In genomic region chr7:84354866-84355265, GRCh38 we compare ENCODE assay signal across 23 cellular contexts.
DNase-seq lines count a peak whose midpoint lies in the region; ATAC-seq and TF ChIP-seq lines count a peak whose summit lies in the region.
"Had no signal": no experiment of that assay in that cellular context is flagged by ENCODE, and none has a peak within 500 bp of the region (broad histone marks: within the 10 kb centered on the region; RNA-seq: fewer than 3 reads in every experiment).

No MANE protein-coding gene starts in this region.

- H4K20me1 ChIP-seq in neural progenitor cell (ENCODE audit: low read depth) (no peaks in the 10 kb centered on the region), OCI-LY7 (ENCODE audit: insufficient read depth, low read length) (no peaks in the 10 kb centered on the region)
- H4K20me1 ChIP-seq: BLaER1 had no signal

- no peaks in the 10 kb centered on the region for H3K27me3 ChIP-seq in neural progenitor cell
- H3K27me3 ChIP-seq: BLaER1, Peyer's patch, SJSA1 had no signal

- no peaks in the 10 kb centered on the region for H3K4me1 ChIP-seq in neural progenitor cell
- no peaks in the 10 kb centered on the region for H3K4me1 ChIP-seq in OCI-LY7 (ENCODE audit: insufficient read depth, low read length, poor library complexity, severe bottlenecking)
- H3K4me1 ChIP-seq: BLaER1, Caco-2, Peyer's patch, SJSA1 had no signal

- peak overlapping the region; percentile 17 for H2AFZ ChIP-seq in neural progenitor cell (replicated peaks)
- no peak overlapping the region for H2AFZ ChIP-seq in OCI-LY7 (ENCODE audit: low read length)

- no peaks in the 10 kb centered on the region for H3F3A ChIP-seq in neural progenitor cell (ENCODE audit: low read depth)

- H3K27me3 Mint-ChIP-seq in HFFc6 (ENCODE audit: insufficient read depth) = no peaks in the 10 kb centered on the region
- H3K27me3 Mint-ChIP-seq in neural progenitor cell (ENCODE audit: insufficient read depth, low read depth) = no peaks in the 10 kb centered on the region
- H3K27me3 Mint-ChIP-seq: CD4-positive, alpha-beta T cell had no signal

- CTCF ChIA-PET in OCI-LY7 (lab: Charles Lee; ENCODE audit: unreplicated experiment) = no interaction called here

- intact Hi-C loops in OCI-LY7 (cut with micrococcal nuclease; ENCODE audit: unreplicated experiment) = no loop called here

- H3K4me2 ChIP-seq in neural progenitor cell (no peak overlapping the region), OCI-LY7 (ENCODE audit: low read length) (no peak overlapping the region)
- H3K4me2 ChIP-seq: BLaER1 had no signal

- TF ChIP-seq CTCF in HFFc6 (IDR thresholded peaks at IDR 0.05) = no peak
- TF ChIP-seq CTCF in neural progenitor cell (IDR thresholded peaks at IDR 0.05) = no peak
- TF ChIP-seq CTCF in OCI-LY7 (conservative IDR thresholded peaks at IDR 0.05; ENCODE audit: low read length) = no peak
- no peak for TF ChIP-seq CTCF in GM13976 (IDR thresholded peaks at IDR 0.05; ENCODE audit: borderline replicate concordance, control extremely low read depth, extremely low read depth, insufficient read depth, missing control alignments)

- H3K9ac ChIP-seq in neural progenitor cell = no peak overlapping the region
- H3K9ac ChIP-seq: BLaER1 had no signal

- in situ Hi-C loops in GM13976 (cut with MboI; ENCODE audit: low sequenced_read_pairs, unreplicated experiment) = no loop called here

- H3K9me3 ChIP-seq in neural progenitor cell (ENCODE audit: low read depth) (no peaks in the 10 kb centered on the region), OCI-LY7 (ENCODE audit: low read length) (no peaks in the 10 kb centered on the region)
- H3K9me3 ChIP-seq: BLaER1, Caco-2, Peyer's patch, SJSA1 had no signal

- peaks cover 17% of the 10 kb centered on the region for H3K4me1 Mint-ChIP-seq in HFFc6 (ENCODE audit: low read depth)
- H3K4me1 Mint-ChIP-seq in neural progenitor cell = no peaks in the 10 kb centered on the region

- H3K4me3 Mint-ChIP-seq in HFFc6 = no peak overlapping the region; the same call in 1 of the 2 replicates
- H3K4me3 Mint-ChIP-seq in neural progenitor cell = no peak overlapping the region
- H3K4me3 Mint-ChIP-seq: CD4-positive, alpha-beta T cell had no signal

- 0 out of 2 replicates have a peak overlapping the region, but pooled peaks have one; percentile 27 for H3K27ac Mint-ChIP-seq in HFFc6
- no peak overlapping the region for H3K27ac Mint-ChIP-seq in neural progenitor cell
- H3K27ac Mint-ChIP-seq: CD4-positive, alpha-beta T cell had no signal

- ATAC-seq in HG03439 (IDR thresholded peaks at IDR 0.05; ENCODE audit: unreplicated experiment) = no peak

- H3K79me2 ChIP-seq in neural progenitor cell (ENCODE audit: low read depth) (no peaks in the 10 kb centered on the region), OCI-LY7 (ENCODE audit: insufficient read depth, low read depth, low read length) (no peaks in the 10 kb centered on the region)

- H3K9me3 Mint-ChIP-seq in HFFc6 (no peaks in the 10 kb centered on the region), neural progenitor cell (peaks cover 11% of the 10 kb centered on the region)

- BruUV-seq in OCI-LY7 (replicated peaks; lab: Mats Ljungman, UMichigan) = no TSS peak

- H3K27ac ChIP-seq in neural progenitor cell (no peak overlapping the region), OCI-LY7 (ENCODE audit: low read depth, low read length, poor library complexity, severe bottlenecking) (no peak overlapping the region)
- H3K27ac ChIP-seq: BLaER1, Peyer's patch, SJSA1 had no signal

- no peak overlapping the region for H3K4me3 ChIP-seq in neural progenitor cell
- H3K4me3 ChIP-seq in OCI-LY7 (ENCODE audit: low read depth, low read length, poor library complexity, severe bottlenecking) = no peak overlapping the region
- H3K4me3 ChIP-seq: BLaER1, Peyer's patch, SJSA1 had no signal

- H3K36me3 Mint-ChIP-seq in HFFc6 (ENCODE audit: low read depth) (0 out of 2 replicates have a peak, but pooled peaks cover 5% of the 10 kb centered on the region), neural progenitor cell (no peaks in the 10 kb centered on the region)

- no peaks in the 10 kb centered on the region for H3K9me2 ChIP-seq in OCI-LY7 (ENCODE audit: insufficient read depth, low read length)

- DNase-seq in AG20443 (ENCODE audit: low spot score) (peak; percentile 18), HFFc6 (peak; percentile 7), dedifferentiated amniotic fluid mesenchymal stem cell (ENCODE audit: extremely low spot score) (peak; percentile 54), neural progenitor cell (ENCODE audit: low spot score) (no peak), OCI-LY7 (ENCODE audit: low spot score) (no peak), GM13976 (ENCODE audit: low spot score) (no peak), SHP77 (lab: John Stamatoyannopoulos, UW) (no peak)
- DNase-seq: Caco-2; CD4-positive, alpha-beta T cell; DMS 273 treated with DMSO at 0.1 percent for 48 hours; DMS79 treated with DMSO at 0.1 percent for 48 hours; KG1; NCI-H1092; NCI-H1436 treated with DMSO at 0.1 percent for 48 hours; NCI-H2029; NCI-H2227 treated with DMSO at 0.1 percent for 48 hours; NCI-H524; NCI-H774; NK-92 treated with Interleukin-12 subunit alpha and Interleukin-12 subunit beta, amount 100 ng/mL, for 24 hours; Peyer's patch had no signal

- POLR2A ChIA-PET in OCI-LY7 (lab: Charles Lee) = no interaction called here

- H3K36me3 ChIP-seq in neural progenitor cell (no peaks in the 10 kb centered on the region), OCI-LY7 (ENCODE audit: insufficient read depth, low read length) (no peaks in the 10 kb centered on the region)
- H3K36me3 ChIP-seq: BLaER1, Peyer's patch, SJSA1 had no signal

Comparison
In these comparisons a context has a peak if more than half of its experiments do, and no peak if none do; other contexts are left out.
1. DNase-seq: peak in AG20443 (single experiment), HFFc6 (single experiment) and dedifferentiated amniotic fluid mesenchymal stem cell (single experiment); none in neural progenitor cell (single experiment), OCI-LY7 (single experiment), GM13976 (single experiment) and SHP77 (0 of 2).